8 cellular contexts compared by ENCODE assay signal in the genomic region with DNA sequence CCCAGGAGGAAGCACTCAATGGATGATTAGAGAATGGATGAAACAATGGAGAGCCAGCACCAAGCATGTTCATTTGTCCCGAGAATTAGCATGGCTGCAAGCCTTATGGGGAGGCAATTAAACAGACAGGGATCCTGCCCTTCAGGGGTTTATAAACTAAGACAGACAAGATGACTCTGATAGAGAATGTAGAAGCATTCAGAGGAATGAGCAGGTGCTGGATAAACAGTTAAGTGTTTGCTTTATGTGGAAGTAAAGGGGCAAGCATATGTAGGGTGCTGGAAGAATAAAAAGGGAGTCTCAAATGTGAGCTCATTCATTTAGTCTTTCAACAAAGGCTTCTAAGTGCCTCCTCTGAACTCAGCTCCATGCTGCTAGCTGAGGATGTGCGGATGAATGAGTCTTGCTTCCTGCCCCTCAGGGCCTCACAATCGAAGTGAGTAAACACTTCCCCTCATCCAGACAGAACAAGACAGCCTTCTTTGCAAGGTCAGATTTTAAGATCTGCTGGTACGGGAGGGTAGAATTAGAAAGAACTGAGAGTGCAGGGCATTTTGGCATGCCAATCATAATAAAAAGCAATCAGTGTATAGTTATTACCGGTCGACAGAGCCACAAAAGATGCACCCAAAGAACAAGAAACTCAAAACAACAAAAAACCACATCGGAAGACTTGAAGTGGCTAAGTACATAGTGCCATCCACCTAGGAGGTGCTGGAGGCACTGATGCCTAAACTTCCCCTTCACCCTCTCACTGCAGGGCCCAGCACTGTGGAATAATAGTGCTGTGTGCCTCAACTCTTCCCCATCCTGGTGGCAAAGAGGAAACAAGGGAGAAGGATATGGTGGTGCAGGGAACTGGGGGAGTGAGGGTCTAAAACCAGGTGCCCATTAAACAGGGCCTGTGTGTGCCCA.
DNase-seq lines count a peak whose midpoint lies in the region; ATAC-seq lines count a peak whose summit lies in the region.

No MANE protein-coding gene starts in this region.

- peak; percentile 80 for DNase-seq in Daoy (ENCODE audit: low read depth)
- DNase-seq in dermis blood vessel endothelial cell = peak; percentile 83
- no peak for DNase-seq in hippocampal formation (lab: John Stamatoyannopoulos, UW)
- no peak for DNase-seq in stimulated activated naive CD4-positive, alpha-beta T cell treated with Interleukin-2 at 50 U/mL for 16 hours (lab: John Stamatoyannopoulos, UW)
- no peak for DNase-seq in activated T-cell treated with anti-CD3 and anti-CD28 coated beads for 4 hours

- ATAC-seq in GM19455 (IDR thresholded peaks at IDR 0.05; ENCODE audit: unreplicated experiment) (peak; percentile 73), HG03460 (IDR thresholded peaks at IDR 0.05; ENCODE audit: unreplicated experiment) (peak; percentile 88), HG03280 (IDR thresholded peaks at IDR 0.05; ENCODE audit: unreplicated experiment) (no peak)

Comparison
In these comparisons a context has a peak if more than half of its experiments do, and no peak if none do; other contexts are left out.
1. DNase-seq: peak in Daoy (single experiment) and dermis blood vessel endothelial cell (single experiment); none in hippocampal formation (0 of 2), stimulated activated naive CD4-positive, alpha-beta T cell treated with Interleukin-2 at 50 U/mL for 16 hours (single experiment) and activated T-cell treated with anti-CD3 and anti-CD28 coated beads for 4 hours (single experiment).